ENCODE assay signal across 16 cellular contexts in genomic region chr3:38334656-38335055, GRCh38. TPM values are rescaled to one million over a fixed set of nuclear protein-coding genes. Genes with fewer than 3 reads are reported as not detected.
DNase-seq lines count a peak whose midpoint lies in the region; FAIRE-seq and TF ChIP-seq lines count a peak whose summit lies in the region.
"Had no signal": no experiment of that assay in that cellular context is flagged by ENCODE, and none has a peak within 500 bp of the region (broad histone marks: within the 10 kb centered on the region; RNA-seq: fewer than 3 reads in every experiment).

No MANE protein-coding gene starts in this region.

- TF ChIP-seq CTCF in AG09309 (IDR thresholded peaks at IDR 0.05; ENCODE audit: control insufficient read depth, insufficient read depth, low read depth, low read length, missing control alignments) (no peak), cardiac fibroblast (IDR thresholded peaks at IDR 0.05; ENCODE audit: low read depth, low read length) (no peak), Caco-2 (IDR thresholded peaks at IDR 0.05; ENCODE audit: insufficient read depth in 1 of 2, low read depth in 1 of 2, low read length in 1 of 2, severe bottlenecking in 1 of 2, unreplicated experiment in 1 of 2) (no peak)

- H3K9me3 ChIP-seq in small intestine (ENCODE audit: control insufficient read depth, low read depth) (no peaks in the 10 kb centered on the region), Caco-2 (no peaks in the 10 kb centered on the region)
- H3K9me3 ChIP-seq: BE2C had no signal

- BruUV-seq in Caco-2 (replicated peaks; lab: Mats Ljungman, UMichigan): no TSS peak

- DNase-seq in AG09309 (ENCODE audit: low read depth): peak; percentile 67
- DNase-seq in HT1080 (ENCODE audit: low read depth): peak; percentile 73
- DNase-seq in cardiac fibroblast (ENCODE audit: low read depth in 2 of 2): peak; percentile 61 to 75
- DNase-seq in myocyte (ENCODE audit: low read depth): peak; percentile 88
- DNase-seq in activated CD4-positive, alpha-beta memory T cell treated with anti-CD3 and anti-CD28 coated beads, Interleukin-2, amount 10 ng/mL, durations not matched to agents 7 days and 5 days: no peak
- no peak for DNase-seq in stimulated activated CD4-positive, alpha-beta T cell treated with anti-CD3 and anti-CD28 coated beads, Interleukin-1b, Interleukin-23, amount 100 ng/mL, for 48 hours
- DNase-seq in small intestine: no peak
- DNase-seq in Caco-2: no peak
- DNase-seq: BE2C; DMS 273 treated with DMSO at 0.1 percent for 48 hours; effector CD4-positive, alpha-beta T cell; MV-4-11; stimulated activated CD4-positive, alpha-beta T cell treated with anti-CD3 and anti-CD28 coated beads, Interleukin-15, amount 100 ng/mL, for 24 hours had no signal

- 55 to 87% (median 68%) methylated on average over 2 of the region's 2 CpGs for WGBS in small intestine, 3 donors

- H3K27me3 ChIP-seq in small intestine (ENCODE audit: control insufficient read depth in 2 of 2, insufficient read depth in 2 of 2, low read length in 2 of 2): no peaks in the 10 kb centered on the region
- no peaks in the 10 kb centered on the region for H3K27me3 ChIP-seq in Caco-2 (replicated peaks; ENCODE audit: control insufficient read depth, insufficient read depth, low read length)
- H3K27me3 ChIP-seq: BE2C had no signal

- POLR2A ChIA-PET in activated CD4-positive, alpha-beta memory T cell treated with anti-CD3 and anti-CD28 coated beads, Interleukin-2, amount 10 ng/mL, durations not matched to agents 7 days and 5 days (lab: Charles Lee): no interaction called here
- POLR2A ChIA-PET in Caco-2 (lab: Charles Lee): no interaction called here

- no peak overlapping the region for H3K4me3 Mint-ChIP-seq in activated CD4-positive, alpha-beta memory T cell treated with anti-CD3 and anti-CD28 coated beads, Interleukin-2, amount 10 ng/mL, durations not matched to agents 7 days and 5 days
- H3K4me3 Mint-ChIP-seq in Caco-2 (ENCODE audit: unreplicated experiment): no peak overlapping the region

- H3K36me3 Mint-ChIP-seq in activated CD4-positive, alpha-beta memory T cell treated with anti-CD3 and anti-CD28 coated beads, Interleukin-2, amount 10 ng/mL, durations not matched to agents 7 days and 5 days (ENCODE audit: low read depth): no peaks in the 10 kb centered on the region
- H3K36me3 Mint-ChIP-seq in Caco-2 (ENCODE audit: insufficient read depth, unreplicated experiment): no peaks in the 10 kb centered on the region

- H3K4me1 Mint-ChIP-seq in activated CD4-positive, alpha-beta memory T cell treated with anti-CD3 and anti-CD28 coated beads, Interleukin-2, amount 10 ng/mL, durations not matched to agents 7 days and 5 days: no peaks in the 10 kb centered on the region
- H3K4me1 Mint-ChIP-seq in Caco-2 (ENCODE audit: low read depth, unreplicated experiment): no peaks in the 10 kb centered on the region

- no peak overlapping the region for H3K27ac Mint-ChIP-seq in activated CD4-positive, alpha-beta memory T cell treated with anti-CD3 and anti-CD28 coated beads, Interleukin-2, amount 10 ng/mL, durations not matched to agents 7 days and 5 days
- H3K27ac Mint-ChIP-seq in Caco-2 (ENCODE audit: unreplicated experiment): no peak overlapping the region

- peaks cover 8% of the 10 kb centered on the region for H3K27me3 Mint-ChIP-seq in activated CD4-positive, alpha-beta memory T cell treated with anti-CD3 and anti-CD28 coated beads, Interleukin-2, amount 10 ng/mL, durations not matched to agents 7 days and 5 days
- H3K27me3 Mint-ChIP-seq in Caco-2 (ENCODE audit: insufficient read depth, unreplicated experiment): no peaks in the 10 kb centered on the region

- FAIRE-seq in small intestine (lab: Jason Lieb, UNC): no peak
- FAIRE-seq: frontal cortex, RCC 7860 had no signal

- H3K27ac ChIP-seq in small intestine (ENCODE audit: low read depth in 1 of 2, low read length in 1 of 2): no peak overlapping the region

- H3K4me3 ChIP-seq in AG09309 (ENCODE audit: control insufficient read depth, low read depth, low read length) (no peak overlapping the region), cardiac fibroblast (replicated peaks in 1 of 2; ENCODE audit: low read depth in 2 of 2, low read length in 2 of 2) (no peak overlapping the region), small intestine (ENCODE audit: low read depth in 1 of 2, low read length in 2 of 2) (no peak overlapping the region), Caco-2 (ENCODE audit: low read depth, low read length) (no peak overlapping the region)

- no peaks in the 10 kb centered on the region for H3K9me3 Mint-ChIP-seq in activated CD4-positive, alpha-beta memory T cell treated with anti-CD3 and anti-CD28 coated beads, Interleukin-2, amount 10 ng/mL, durations not matched to agents 7 days and 5 days
- H3K9me3 Mint-ChIP-seq in Caco-2 (ENCODE audit: unreplicated experiment): no peaks in the 10 kb centered on the region

- intact Hi-C loops in Caco-2 (cut with micrococcal nuclease; ENCODE audit: unreplicated experiment): no loop called here

- no peaks in the 10 kb centered on the region for H3K4me1 ChIP-seq in small intestine (ENCODE audit: control insufficient read depth in 2 of 2, insufficient read depth in 1 of 2, low read depth in 1 of 2, low read length in 1 of 2)
- no peaks in the 10 kb centered on the region for H3K4me1 ChIP-seq in Caco-2
- H3K4me1 ChIP-seq: BE2C had no signal

- H3K36me3 ChIP-seq in small intestine (ENCODE audit: control insufficient read depth in 2 of 2, insufficient read depth in 2 of 2, low read length in 2 of 2) (no peaks in the 10 kb centered on the region), Caco-2 (ENCODE audit: control insufficient read depth, insufficient read depth, low read length) (no peaks in the 10 kb centered on the region)
- H3K36me3 ChIP-seq: BE2C had no signal

- CTCF ChIA-PET in activated CD4-positive, alpha-beta memory T cell treated with anti-CD3 and anti-CD28 coated beads, Interleukin-2, amount 10 ng/mL, durations not matched to agents 7 days and 5 days (lab: Charles Lee): interaction anchor here (1.6 kb wide), 1 partner anchor 9 kb away, joined by 6 read pairs; no protein-coding TSS in a partner anchor
- CTCF ChIA-PET in Caco-2 (lab: Charles Lee): no interaction called here

RNA-seq across cellular contexts. Expression of gene XYLB, which starts 11.9 kb away (rescaled TPM):
- total RNA-seq in HT1080 (2014; rRNA removed; shearing (Covaris generic)): 11.0 and 11.6 TPM in 2 replicates
- polyA plus RNA-seq in HT1080 (2015; cell fraction: cytosol; rRNA removed): 4.6 and 6.0 TPM in 2 replicates
- 9.1 and 11.8 TPM in 2 replicates for polyA plus RNA-seq in HT1080 (2015; cell fraction: nucleus; rRNA removed)
- total RNA-seq in myocyte (1.5 and 1.9 TPM in 2 replicates), Caco-2 (2022) (18.2 and 20.1 TPM in 2 replicates)
- 2.4 TPM for polyA plus RNA-seq in myocyte (2012)
- 1 to 10 TPM; 3.1 to 3.2 TPM for total RNA-seq in activated CD4-positive, alpha-beta memory T cell treated with anti-CD3 and anti-CD28 coated beads, Interleukin-2, amount 10 ng/mL, durations not matched to agents 7 days and 5 days
- polyA plus RNA-seq in small intestine: 1 to 10 TPM; 4.3 to 6.9 (median 4.9) TPM

RNA-seq across cellular contexts. Expression of gene SLC22A14, which starts 52.6 kb away (rescaled TPM):
- not detected in 2 replicates for total RNA-seq in HT1080 (2014; rRNA removed; shearing (Covaris generic))
- polyA plus RNA-seq in HT1080 (2015; cell fraction: cytosol; rRNA removed): not detected in 2 replicates
- 0.14 and 0.17 TPM in 2 replicates for polyA plus RNA-seq in HT1080 (2015; cell fraction: nucleus; rRNA removed)
- 0.78 and 0.83 TPM in 2 replicates for total RNA-seq in myocyte
- 0.72 TPM for polyA plus RNA-seq in myocyte (2012)
- not detected for total RNA-seq in activated CD4-positive, alpha-beta memory T cell treated with anti-CD3 and anti-CD28 coated beads, Interleukin-2, amount 10 ng/mL, durations not matched to agents 7 days and 5 days
- polyA plus RNA-seq in small intestine: under 1 TPM in 2 of 3 donors, not detected in 1; 0.04 to 0.27 TPM
- total RNA-seq in Caco-2 (2022): 0.14 and 0.23 TPM in 2 replicates
- polyA plus RNA-seq: liver had no signal

Comparison
In these comparisons a context has a peak if more than half of its experiments do, and no peak if none do; other contexts are left out.
1. DNase-seq: peak in AG09309 (single experiment), HT1080 (single experiment), cardiac fibroblast (2 of 2) and myocyte (single experiment); none in activated CD4-positive, alpha-beta memory T cell treated with anti-CD3 and anti-CD28 coated beads, Interleukin-2, amount 10 ng/mL, durations not matched to agents 7 days and 5 days (single experiment), stimulated activated CD4-positive, alpha-beta T cell treated with anti-CD3 and anti-CD28 coated beads, Interleukin-1b, Interleukin-23, amount 100 ng/mL, for 48 hours (single experiment), small intestine (single experiment) and Caco-2 (0 of 2).